In the genomic region with DNA sequence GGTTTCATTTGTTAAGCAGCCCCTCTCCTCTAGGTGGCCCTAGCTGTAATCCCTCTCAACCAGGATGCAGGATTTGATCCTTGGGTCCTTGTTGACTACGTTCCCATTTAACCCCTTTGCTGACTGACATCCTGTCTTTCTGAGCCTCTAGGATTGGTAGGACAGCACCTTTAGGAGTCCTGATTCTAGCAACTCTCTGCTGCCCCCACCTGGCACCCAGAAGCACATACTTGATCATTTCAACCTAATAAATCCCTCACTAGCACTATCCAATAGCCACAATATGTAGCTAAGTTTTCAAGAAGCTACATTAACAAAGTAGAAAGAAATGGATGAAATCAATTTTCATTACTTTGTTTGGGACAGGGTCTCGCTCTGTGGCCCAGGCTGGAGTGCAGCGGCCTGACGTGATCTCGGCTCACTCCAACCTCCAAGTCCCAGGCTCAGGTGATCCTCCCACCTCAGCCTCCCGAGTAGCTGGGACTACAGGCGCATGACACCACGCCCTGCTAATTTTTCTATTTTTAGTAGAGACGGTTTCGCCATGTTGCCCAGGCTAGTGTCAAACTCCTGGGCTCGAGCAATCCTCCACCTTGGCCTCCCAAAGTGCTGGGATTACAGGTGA, we compare ENCODE assay signal across 8 cellular contexts. TPM values are rescaled to one million over a fixed set of nuclear protein-coding genes. Genes with fewer than 3 reads are reported as not detected.
DNase-seq lines count a peak whose midpoint lies in the region; ATAC-seq, FAIRE-seq and TF ChIP-seq lines count a peak whose summit lies in the region.

No MANE protein-coding gene starts in this region.

- no peak for FAIRE-seq in GM12878 (lab: Jason Lieb, UNC)

- SMC1A ChIA-PET in GM12878 (lab: Charles Lee; ENCODE audit: uncharacterized antibody, unreplicated experiment): interaction anchor here (0.7 to 6.4 kb wide), 24 partner anchors 9 to 1359 kb away, joined by 3 to 66 read pairs (median 4); partner anchors contain the start of gene UNC13C

- H3K4me1 Mint-ChIP-seq in T-helper 2 cell treated with Interferon-gamma antibody and Interleukin-4, amounts not matched to agents 5 μg/mL and 100 μg/mL, for 36 hours (ENCODE audit: low read depth): peaks cover 2% of the 10 kb centered on the region

- no peak overlapping the region for H3K4me3 ChIP-seq in GM12878

- no peaks in the 10 kb centered on the region for H3K36me3 ChIP-seq in GM12878 (ENCODE audit: control insufficient read depth in 2 of 2, insufficient read depth in 2 of 2, low read length in 1 of 2)

- BruUV-seq in GM12878 (replicated peaks; lab: Mats Ljungman, UMichigan): no TSS peak

- peak; percentile 75 for TF ChIP-seq RAD21 in GM12878 (IDR thresholded peaks at IDR 0.05; ENCODE audit: insufficient read depth, low read depth, low read length)

- TF ChIP-seq EP300 in GM12878 (IDR thresholded peaks at IDR 0.05; ENCODE audit: borderline replicate concordance in 1 of 2, control insufficient read depth in 1 of 2, low read depth in 2 of 2, low read length in 2 of 2): no peak

- RAD21 ChIA-PET in GM12878 (lab: Charles Lee; ENCODE audit: unreplicated experiment): interaction anchor here (0.6 to 4.4 kb wide), 19 partner anchors 12 to 1361 kb away, joined by 3 to 32 read pairs (median 4); no protein-coding TSS in a partner anchor

- H3K4me3 Mint-ChIP-seq in T-helper 2 cell treated with Interferon-gamma antibody and Interleukin-4, amounts not matched to agents 5 μg/mL and 100 μg/mL, for 36 hours: no peak overlapping the region

- no peaks in the 10 kb centered on the region for H3K9me3 Mint-ChIP-seq in T-helper 2 cell treated with Interferon-gamma antibody and Interleukin-4, amounts not matched to agents 5 μg/mL and 100 μg/mL, for 36 hours

- TF ChIP-seq CTCF in GM12878 (IDR thresholded peaks at IDR 0.05 in 2 of 3, conservative IDR thresholded peaks at IDR 0.05 in 1 of 3; ENCODE audit: control insufficient read depth in 2 of 3, extremely low read depth in 1 of 3, insufficient read depth in 1 of 3, low read depth in 3 of 3, low read length in 3 of 3): peak; percentile 79 to 94 (median 86)

- H3K27me3 Mint-ChIP-seq in T-helper 2 cell treated with Interferon-gamma antibody and Interleukin-4, amounts not matched to agents 5 μg/mL and 100 μg/mL, for 36 hours (ENCODE audit: low read depth): no peaks in the 10 kb centered on the region

- no peak overlapping the region for H3K27ac Mint-ChIP-seq in T-helper 2 cell treated with Interferon-gamma antibody and Interleukin-4, amounts not matched to agents 5 μg/mL and 100 μg/mL, for 36 hours

- no peaks in the 10 kb centered on the region for H3K9me3 ChIP-seq in GM12878 (replicated peaks; ENCODE audit: control insufficient read depth, insufficient read depth, low read length)

- no peaks in the 10 kb centered on the region for H4K20me1 ChIP-seq in GM12878 (ENCODE audit: control insufficient read depth, insufficient read depth)

- no peak overlapping the region for H3K9ac ChIP-seq in GM12878 (ENCODE audit: control insufficient read depth, insufficient read depth, low read length)

- no peak for TF ChIP-seq POLR2A in GM12878 (IDR thresholded peaks at IDR 0.05; ENCODE audit: low read depth, low read length)

- DNase-seq in A172 (ENCODE audit: low spot score) (peak; percentile 81), NCI-H1930 (lab: John Stamatoyannopoulos, UW) (peak; percentile 12 to 13), GM12878 (ENCODE audit: low read depth, low spot score) (peak; percentile 8), inferior parietal cortex (ENCODE audit: extremely low spot score) (peak; percentile 55)
- peak; percentile 19 for DNase-seq in T-helper 2 cell treated with Interferon-gamma antibody and Interleukin-4, amounts not matched to agents 5 μg/mL and 100 μg/mL, for 36 hours (ENCODE audit: low spot score)
- DNase-seq in stimulated activated CD4-positive, alpha-beta T cell treated with anti-CD3 and anti-CD28 coated beads, Interleukin-1b, Interleukin-23, amount 100 ng/mL, for 24 hours (ENCODE audit: low read depth in 4 of 4, low spot score in 1 of 4): peak; percentile 8 to 28 (median 22)

- no peak overlapping the region for H2AFZ ChIP-seq in GM12878 (ENCODE audit: control insufficient read depth, low read depth, low read length)

- H3K27ac ChIP-seq in GM12878 (ENCODE audit: control insufficient read depth, insufficient read depth): no peak overlapping the region

- ATAC-seq in GM18498 (IDR thresholded peaks at IDR 0.05; ENCODE audit: unreplicated experiment) (peak; percentile 87), HG02884 (IDR thresholded peaks at IDR 0.05; ENCODE audit: unreplicated experiment) (peak; percentile 87), GM12878 (peak; percentile 99)

- CTCF ChIA-PET in GM12878 (lab: Yijun Ruan, JAX): interaction anchor here (0.5 to 5.8 kb wide), 41 partner anchors 10 to 1359 kb away, joined by 3 to 65 read pairs (median 4); partner anchors contain the start of gene UNC13C

- H3K27me3 ChIP-seq in GM12878 (replicated peaks in 1 of 2; ENCODE audit: control insufficient read depth in 2 of 2, insufficient read depth in 2 of 2, low read length in 1 of 2): no peaks in the 10 kb centered on the region

- intact Hi-C loops in GM12878 (cut with micrococcal nuclease; ENCODE audit: unreplicated experiment): loop anchor here (2.0 to 5.0 kb wide), 4 partner anchors 1086 to 1360 kb away; no protein-coding TSS in a partner anchor

- H3K36me3 Mint-ChIP-seq in T-helper 2 cell treated with Interferon-gamma antibody and Interleukin-4, amounts not matched to agents 5 μg/mL and 100 μg/mL, for 36 hours (ENCODE audit: low read depth): no peaks in the 10 kb centered on the region

- H3K4me1 ChIP-seq in GM12878 (ENCODE audit: control insufficient read depth, insufficient read depth, low read length): no peaks in the 10 kb centered on the region

- 52% methylated on average over 11 of the region's 11 CpGs for WGBS in GM12878 (ENCODE audit: insufficient coverage, insufficient replicate concordance, low lambda C conversion rate, missing lambda C conversion rate)

- no peaks in the 10 kb centered on the region for H3K79me2 ChIP-seq in GM12878 (ENCODE audit: control insufficient read depth, insufficient read depth, low read length)

- POLR2A ChIA-PET in GM12878 (lab: Charles Lee): interaction anchor here (0.6 kb wide), 1 partner anchor 1276 kb away, joined by 3 read pairs; no protein-coding TSS in a partner anchor

- H3K4me2 ChIP-seq in GM12878 (ENCODE audit: control insufficient read depth, insufficient read depth): no peak overlapping the region

- in situ Hi-C loops in GM12878 (cut with MboI): loop anchor here (10.0 kb wide), 1 partner anchor 1204 kb away; no protein-coding TSS in a partner anchor

TF ChIP-seq in GM12878, 131 proteins besides CTCF, POLR2A, EP300 and RAD21:
- TF ChIP-seq IRF5 (IDR thresholded peaks at IDR 0.05; ENCODE audit: borderline replicate concordance) (no peak), HDGF (IDR thresholded peaks at IDR 0.05) (no peak), RB1 (IDR thresholded peaks at IDR 0.05; ENCODE audit: borderline replicate concordance) (0 out of 2 replicates have a peak, but pooled peaks have one; percentile 31), WRNIP1 (IDR thresholded peaks at IDR 0.05; ENCODE audit: borderline replicate concordance, low read depth, low read length) (no peak), SMC3 (IDR thresholded peaks at IDR 0.05; ENCODE audit: borderline replicate concordance, low read length) (peak; percentile 76; the same call in 1 of the 2 replicates), GABPA (IDR thresholded peaks at IDR 0.05; ENCODE audit: low read depth) (no peak)
TF ChIP-seq in GM12878: peak in this region for 2.

RNA-seq across cellular contexts. Expression of gene RSL24D1, which starts 28.3 kb away (rescaled TPM):
- total RNA-seq in A172 (2014; rRNA removed; shearing (Covaris generic)): 100.0 and 130 TPM in 2 replicates
- 43.7 and 44.6 TPM in 2 replicates for total RNA-seq in GM12878 (2013; cell fraction: nucleolus; rRNA removed)
- total RNA-seq in GM12878 (2014; rRNA removed): 94.9 and 127 TPM in 2 replicates
- total RNA-seq in GM12878 (2014; rRNA removed; fragmentation: Illumina TruSeq; extraction: Trizol): 133 and 134 TPM in 2 replicates
- 97.4 and 101 TPM in 2 replicates for total RNA-seq in GM12878 (2021)
- 54.2 TPM for polyA plus RNA-seq in GM12878 (2011; ENCODE audit: low read depth)
- polyA plus RNA-seq in GM12878 (2011; rRNA removed): 146 and 264 TPM in 2 replicates
- polyA plus RNA-seq in GM12878 (2011; cell fraction: cytosol; rRNA removed): 29.2 and 33.1 TPM in 2 replicates
- 27.3 and 34.9 TPM in 2 replicates for polyA plus RNA-seq in GM12878 (2011; cell fraction: nucleus; rRNA removed)
- polyA plus RNA-seq in GM12878 (2012): 124 and 129 TPM in 2 replicates
- 107 and 131 TPM in 2 replicates for polyA plus RNA-seq in GM12878 (2014; fragmentation: Illumina TruSeq; extraction: Trizol)
- polyA plus RNA-seq in GM12878 (2014; fragmentation: Nextera tagmentation; extraction: Ambion mirVana): 100 to 1,000 TPM; 198 to 249 TPM
- 81.4 and 95.0 TPM in 2 replicates for polyA plus RNA-seq in GM12878 (2014; rRNA removed)
- 100 to 1,000 TPM; 115 to 126 TPM for polyA plus RNA-seq in GM12878 (2016; fragmentation: Nextera tagmentation; extraction: Ambion mirVana)
- polyA minus RNA-seq in GM12878 (2011; rRNA and poly(A)+ RNA removed): 22.1 and 37.0 TPM in 2 replicates
- polyA minus RNA-seq in GM12878 (2011; cell fraction: cytosol; rRNA and poly(A)+ RNA removed): 14.4 and 21.5 TPM in 2 replicates
- polyA minus RNA-seq in GM12878 (2011; cell fraction: nucleus; rRNA and poly(A)+ RNA removed): 29.5 and 40.5 TPM in 2 replicates

Comparison
In these comparisons a context has a peak if more than half of its experiments do, and no peak if none do; other contexts are left out.
1. DNase-seq: peak in every context shown above with its lines; median percentile 81 in A172; 55 in inferior parietal cortex; 22 in stimulated activated CD4-positive, alpha-beta T cell treated with anti-CD3 and anti-CD28 coated beads, Interleukin-1b, Interleukin-23, amount 100 ng/mL, for 24 hours; 19 in T-helper 2 cell treated with Interferon-gamma antibody and Interleukin-4, amounts not matched to agents 5 μg/mL and 100 μg/mL, for 36 hours; 12 in NCI-H1930; 8 in GM12878.